In the genomic region with DNA sequence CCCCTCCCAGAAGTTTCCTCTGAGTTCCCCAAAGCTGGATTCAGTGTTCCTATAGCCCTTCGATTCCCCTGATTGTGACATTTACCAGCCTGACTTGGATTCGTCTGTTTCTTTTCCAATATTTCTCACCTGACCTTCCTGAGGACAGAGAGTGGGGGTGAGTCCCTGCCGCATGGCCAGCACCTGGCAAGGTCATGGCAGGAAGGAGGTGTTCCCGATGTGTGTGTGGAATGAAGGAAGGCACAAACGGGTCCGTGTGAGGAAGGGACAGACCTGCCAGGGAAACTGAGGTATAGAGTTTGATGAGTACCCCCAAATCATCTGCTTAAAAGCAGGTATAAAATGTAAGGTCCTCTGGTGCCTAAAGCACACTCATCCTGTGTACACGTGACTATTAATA, we compare ENCODE assay signal across 16 cellular contexts. TPM values are rescaled to one million over a fixed set of nuclear protein-coding genes. Genes with fewer than 3 reads are reported as not detected.
DNase-seq lines count a peak whose midpoint lies in the region; ATAC-seq and TF ChIP-seq lines count a peak whose summit lies in the region.
"Had no signal": no experiment of that assay in that cellular context is flagged by ENCODE, and none has a peak within 500 bp of the region (broad histone marks: within the 10 kb centered on the region; RNA-seq: fewer than 3 reads in every experiment).

No MANE protein-coding gene starts in this region.

- H3K9me3 ChIP-seq in heart right ventricle (no peaks in the 10 kb centered on the region), gastroesophageal sphincter (no peaks in the 10 kb centered on the region), psoas muscle (no peaks in the 10 kb centered on the region), vagina (no peaks in the 10 kb centered on the region)
- H3K9me3 ChIP-seq: left lung had no signal

- H3K27ac ChIP-seq in heart right ventricle (peak overlapping the region in 9 of 10 donors; percentile 9 to 99 (median 97)), gastroesophageal sphincter (peak overlapping the region; percentile 37 to 99 (median 98)), psoas muscle (peak overlapping the region; percentile 54), vagina (peak overlapping the region; percentile 95)
- H3K27ac ChIP-seq: KMS-11 had no signal

- H3K4me1 ChIP-seq in heart right ventricle (peaks cover 30 to 76% (median 69%) of the 10 kb centered on the region in 9 donors), gastroesophageal sphincter (peaks cover 25 to 68% (median 33%) of the 10 kb centered on the region in 3 donors), psoas muscle (peaks cover 10% of the 10 kb centered on the region), vagina (peaks cover 37% of the 10 kb centered on the region)

- TF ChIP-seq POLR2A in gastroesophageal sphincter (IDR thresholded peaks at IDR 0.05) (no peak), vagina (IDR thresholded peaks at IDR 0.05) (no peak)

- ATAC-seq in heart right ventricle (no peak), Right ventricle myocardium inferior (no peak), gastroesophageal sphincter (no peak), psoas muscle (no peak)
- ATAC-seq: left lung; stimulated activated effector memory CD8-positive, alpha-beta T cell treated with anti-CD3 and anti-CD28 coated beads, Interleukin-12 subunit alpha, Interleukin-12 subunit beta, amount 100 ng/mL, for 72 hours had no signal

- H3K4me3 ChIP-seq in heart right ventricle (peak overlapping the region in 8 of 10 donors; percentile 81 to 97 (median 96)), gastroesophageal sphincter (peak overlapping the region in 1 of 2 donors; percentile 98), psoas muscle (peak overlapping the region; percentile 77), vagina (no peak overlapping the region)

- no peak for TF ChIP-seq CTCF in heart right ventricle (IDR thresholded peaks at IDR 0.05)
- no peak for TF ChIP-seq CTCF in gastroesophageal sphincter (IDR thresholded peaks at IDR 0.05)
- no peak for TF ChIP-seq CTCF in psoas muscle (IDR thresholded peaks at IDR 0.05)
- TF ChIP-seq CTCF in vagina (IDR thresholded peaks at IDR 0.05) = no peak

- intact Hi-C loops in heart right ventricle (cut with DNase I) (loop anchor here in 8 of 10 donors (5.0 to 10.0 kb wide), 6 partner anchors 36 to 79 kb away; no protein-coding TSS in a partner anchor), Right ventricle myocardium inferior (cut with DNase I) (loop anchor here (2.0 kb wide), 1 partner anchor 81 kb away; no protein-coding TSS in a partner anchor), psoas muscle (cut with DNase I) (no loop called here), vagina (cut with DNase I) (no loop called here)

- H3K36me3 ChIP-seq in heart right ventricle (peaks cover 0 to 32% (median 0%) of the 10 kb centered on the region in 9 donors), gastroesophageal sphincter (peaks cover 0 to 6% of the 10 kb centered on the region in 2 donors), psoas muscle (ENCODE audit: insufficient read depth in 1 of 2, low read depth in 1 of 2) (no peaks in the 10 kb centered on the region), vagina (no peaks in the 10 kb centered on the region)
- H3K36me3 ChIP-seq: left lung had no signal

- DNase-seq in heart right ventricle (no peak), Right ventricle myocardium inferior (ENCODE audit: missing footprints) (no peak), psoas muscle (no peak), vagina (ENCODE audit: extremely low spot score in 2 of 2) (no peak), hepatic stellate cell (ENCODE audit: low spot score) (no peak), HK-2 (ENCODE audit: unreplicated experiment) (no peak), DMS153 treated with DMSO at 0.1 percent for 48 hours (lab: John Stamatoyannopoulos, UW; ENCODE audit: unreplicated experiment) (no peak)
- DNase-seq: activated CD4-positive, alpha-beta T cell treated with anti-CD3 and anti-CD28 coated beads, Interleukin-2, amount 10 ng/mL, durations not matched to agents 7 days and 5 days; CD4-positive, alpha-beta memory T cell; left lung; NCI-H1092 treated with DMSO at 0.1 percent for 48 hours; NCI-H524 treated with DMSO at 0.1 percent for 48 hours; stimulated activated CD4-positive, alpha-beta T cell treated with anti-CD3 and anti-CD28 coated beads, Interleukin-12 subunit alpha, Interleukin-12 subunit beta, amount 100 ng/mL, for 4 hours had no signal

- H3K27me3 ChIP-seq in heart right ventricle (peaks cover 0 to 66% (median 0%) of the 10 kb centered on the region in 7 donors), gastroesophageal sphincter (no peaks in the 10 kb centered on the region), psoas muscle (ENCODE audit: insufficient read depth in 3 of 3, low read length in 2 of 3) (peaks cover 0 to 75% (median 12%) of the 10 kb centered on the region in 3 donors), vagina (no peaks in the 10 kb centered on the region)

- TF ChIP-seq EP300 in gastroesophageal sphincter (IDR thresholded peaks at IDR 0.05) = no peak

- 41 to 59% methylated on average over 7 of the region's 7 CpGs for WGBS in heart right ventricle, 2 donors
- 53 to 57% methylated on average over 3 of the region's 7 CpGs for WGBS in gastroesophageal sphincter (ENCODE audit: low coverage in 1 of 2), 2 donors
- WGBS in psoas muscle, 3 donors = 70 to 80% (median 71%) methylated on average over 7 of the region's 7 CpGs

RNA-seq across cellular contexts. Expression of a gene that starts 3.3 kb away (rescaled TPM):
- total RNA-seq in heart right ventricle (100 to 1,000 TPM in 7 of 10 donors, 10 to 100 TPM in 3; 96.3 to 342 (median 147) TPM), Right ventricle myocardium inferior (128 TPM), gastroesophageal sphincter (100 to 1,000 TPM; 278 to 618 (median 440) TPM), psoas muscle (100 to 1,000 TPM in 2 of 4 donors, 10 to 100 TPM in 2; 87.3 to 127 (median 110) TPM), vagina (178 TPM)
- polyA plus RNA-seq in heart right ventricle (100 to 1,000 TPM in 1 of 2 donors, 10 to 100 TPM in 1; 83.3 to 234 TPM), psoas muscle (100 to 1,000 TPM in 1 of 3 donors, 10 to 100 TPM in 2; 39.0 to 115 (median 60.2) TPM)
- total RNA-seq: CD4-positive, alpha-beta memory T cell had no signal
- polyA plus RNA-seq: CD4-positive, alpha-beta memory T cell had no signal

RNA-seq across cellular contexts. Expression of a gene that starts 3.4 kb away (rescaled TPM):
- total RNA-seq in heart right ventricle (100 to 1,000 TPM in 7 of 10 donors, 10 to 100 TPM in 3; 81.7 to 301 (median 128) TPM), Right ventricle myocardium inferior (126 TPM), gastroesophageal sphincter (100 to 1,000 TPM; 478 to 945 (median 543) TPM), psoas muscle (10 to 100 TPM; 49.1 to 64.0 (median 59.9) TPM), vagina (180 TPM)
- polyA plus RNA-seq in heart right ventricle (100 to 1,000 TPM; 111 to 265 TPM), psoas muscle (10 to 100 TPM; 25.8 to 84.5 (median 37.9) TPM)
- total RNA-seq: activated CD4-positive, alpha-beta T cell treated with anti-CD3 and anti-CD28 coated beads, Interleukin-2, amount 10 ng/mL, durations not matched to agents 7 days and 5 days; CD4-positive, alpha-beta memory T cell had no signal
- polyA plus RNA-seq: CD4-positive, alpha-beta memory T cell had no signal

Comparison
In these comparisons a context has a peak if more than half of its experiments do, and no peak if none do; other contexts are left out.
1. H3K4me3 ChIP-seq: peak in heart right ventricle (8 of 10) and psoas muscle (single experiment); none in vagina (0 of 2).
2. intact Hi-C loops: an anchor here in heart right ventricle (5.0 to 10.0 kb wide) and Right ventricle myocardium inferior (2.0 kb wide); none called in psoas muscle and vagina.
3. Peak in every context shown above with its lines, with median percentiles within 50 percentile points of each other: H3K27ac ChIP-seq.